In the genomic region with DNA sequence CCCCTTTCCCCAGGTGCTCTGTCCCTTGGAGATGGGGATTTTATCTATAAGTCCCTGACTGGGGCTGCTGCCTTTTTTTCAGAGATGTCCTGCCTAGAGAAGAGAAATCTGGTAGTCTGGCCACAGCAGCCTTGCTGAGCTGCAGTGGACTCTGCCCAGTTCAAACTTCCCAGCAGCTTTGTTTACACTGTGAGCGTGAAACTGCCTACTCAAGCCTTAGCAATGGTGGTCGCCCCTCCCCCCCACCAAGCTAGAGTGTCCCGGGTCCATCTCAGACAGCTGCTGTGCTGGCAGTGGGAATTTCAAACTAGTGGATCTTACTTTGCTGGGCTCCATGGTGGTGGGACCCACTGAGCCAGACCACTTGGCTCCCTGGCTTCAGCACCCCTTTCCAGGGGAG, we compare ENCODE assay signal across 1 cellular context.
TF ChIP-seq lines count a peak whose summit lies in the region.

No MANE protein-coding gene starts in this region.

TF ChIP-seq in HepG2, 621 proteins besides CTCF, POLR2A, EP300 and RAD21 (continued from another document and continues in another):
- TF ChIP-seq, protein P1, sequence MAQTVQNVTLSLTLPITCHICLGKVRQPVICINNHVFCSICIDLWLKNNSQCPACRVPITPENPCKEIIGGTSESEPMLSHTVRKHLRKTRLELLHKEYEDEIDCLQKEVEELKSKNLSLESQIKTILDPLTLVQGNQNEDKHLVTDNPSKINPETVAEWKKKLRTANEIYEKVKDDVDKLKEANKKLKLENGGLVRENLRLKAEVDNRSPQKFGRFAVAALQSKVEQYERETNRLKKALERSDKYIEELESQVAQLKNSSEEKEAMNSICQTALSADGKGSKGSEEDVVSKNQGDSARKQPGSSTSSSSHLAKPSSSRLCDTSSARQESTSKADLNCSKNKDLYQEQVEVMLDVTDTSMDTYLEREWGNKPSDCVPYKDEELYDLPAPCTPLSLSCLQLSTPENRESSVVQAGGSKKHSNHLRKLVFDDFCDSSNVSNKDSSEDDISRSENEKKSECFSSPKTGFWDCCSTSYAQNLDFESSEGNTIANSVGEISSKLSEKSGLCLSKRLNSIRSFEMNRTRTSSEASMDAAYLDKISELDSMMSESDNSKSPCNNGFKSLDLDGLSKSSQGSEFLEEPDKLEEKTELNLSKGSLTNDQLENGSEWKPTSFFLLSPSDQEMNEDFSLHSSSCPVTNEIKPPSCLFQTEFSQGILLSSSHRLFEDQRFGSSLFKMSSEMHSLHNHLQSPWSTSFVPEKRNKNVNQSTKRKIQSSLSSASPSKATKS (CRISPR knock-in tag; IDR thresholded peaks at IDR 0.05), result no peak
- TF ChIP-seq ZNF792 (CRISPR knock-in tag; IDR thresholded peaks at IDR 0.05) (peak; percentile 73; the same call in 1 of the 2 replicates), ZNF205 (CRISPR knock-in tag; IDR thresholded peaks at IDR 0.05) (no peak), PITX1 (CRISPR knock-in tag; IDR thresholded peaks at IDR 0.05) (peak; percentile 65; the same call in 1 of the 2 replicates), FOXA3 (CRISPR knock-in tag; IDR thresholded peaks at IDR 0.05) (peak; percentile 87), NBN (conservative IDR thresholded peaks at IDR 0.05) (no peak), ZNF451 (CRISPR knock-in tag; IDR thresholded peaks at IDR 0.05) (no peak), ZNF431 (CRISPR knock-in tag; IDR thresholded peaks at IDR 0.05; ENCODE audit: borderline replicate concordance, low read depth) (0 out of 2 replicates have a peak, but pooled peaks have one; percentile 66), MTF1 (CRISPR knock-in tag; IDR thresholded peaks at IDR 0.05) (no peak), ZNF510 (CRISPR knock-in tag; IDR thresholded peaks at IDR 0.05; ENCODE audit: low read depth) (no peak), TMF1 (CRISPR knock-in tag; IDR thresholded peaks at IDR 0.05; ENCODE audit: low read depth) (peak; percentile 56; the same call in 1 of the 2 replicates), SETDB1 (CRISPR knock-in tag; IDR thresholded peaks at IDR 0.05; ENCODE audit: borderline replicate concordance) (no peak), ZFYVE20 (CRISPR knock-in tag; IDR thresholded peaks at IDR 0.05; ENCODE audit: borderline replicate concordance, low read depth) (no peak), HOXA3 (CRISPR knock-in tag; IDR thresholded peaks at IDR 0.05) (peak; percentile 78), CEBPB (IDR thresholded peaks at IDR 0.05; ENCODE audit: borderline replicate concordance, low read depth, low read length) (no peak), NKX3-1 (CRISPR knock-in tag; IDR thresholded peaks at IDR 0.05) (no peak), ZFP90 (CRISPR knock-in tag; IDR thresholded peaks at IDR 0.05; ENCODE audit: borderline replicate concordance) (no peak), NR2F6 (IDR thresholded peaks at IDR 0.05) (no peak), NR2F6 (CRISPR knock-in tag; IDR thresholded peaks at IDR 0.05) (peak; percentile 21; the same call in 1 of the 2 replicates), HOXA5 (CRISPR knock-in tag; IDR thresholded peaks at IDR 0.05) (0 out of 2 replicates have a peak, but pooled peaks have one; percentile 40), SOX5 (CRISPR knock-in tag; IDR thresholded peaks at IDR 0.05; ENCODE audit: borderline replicate concordance) (peak; percentile 48; the same call in 1 of the 2 replicates)
- TF ChIP-seq, protein P2, sequence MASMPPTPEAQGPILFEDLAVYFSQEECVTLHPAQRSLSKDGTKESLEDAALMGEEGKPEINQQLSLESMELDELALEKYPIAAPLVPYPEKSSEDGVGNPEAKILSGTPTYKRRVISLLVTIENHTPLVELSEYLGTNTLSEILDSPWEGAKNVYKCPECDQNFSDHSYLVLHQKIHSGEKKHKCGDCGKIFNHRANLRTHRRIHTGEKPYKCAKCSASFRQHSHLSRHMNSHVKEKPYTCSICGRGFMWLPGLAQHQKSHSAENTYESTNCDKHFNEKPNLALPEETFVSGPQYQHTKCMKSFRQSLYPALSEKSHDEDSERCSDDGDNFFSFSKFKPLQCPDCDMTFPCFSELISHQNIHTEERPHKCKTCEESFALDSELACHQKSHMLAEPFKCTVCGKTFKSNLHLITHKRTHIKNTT (CRISPR knock-in tag; IDR thresholded peaks at IDR 0.05), result no peak
- TF ChIP-seq, protein P3, sequence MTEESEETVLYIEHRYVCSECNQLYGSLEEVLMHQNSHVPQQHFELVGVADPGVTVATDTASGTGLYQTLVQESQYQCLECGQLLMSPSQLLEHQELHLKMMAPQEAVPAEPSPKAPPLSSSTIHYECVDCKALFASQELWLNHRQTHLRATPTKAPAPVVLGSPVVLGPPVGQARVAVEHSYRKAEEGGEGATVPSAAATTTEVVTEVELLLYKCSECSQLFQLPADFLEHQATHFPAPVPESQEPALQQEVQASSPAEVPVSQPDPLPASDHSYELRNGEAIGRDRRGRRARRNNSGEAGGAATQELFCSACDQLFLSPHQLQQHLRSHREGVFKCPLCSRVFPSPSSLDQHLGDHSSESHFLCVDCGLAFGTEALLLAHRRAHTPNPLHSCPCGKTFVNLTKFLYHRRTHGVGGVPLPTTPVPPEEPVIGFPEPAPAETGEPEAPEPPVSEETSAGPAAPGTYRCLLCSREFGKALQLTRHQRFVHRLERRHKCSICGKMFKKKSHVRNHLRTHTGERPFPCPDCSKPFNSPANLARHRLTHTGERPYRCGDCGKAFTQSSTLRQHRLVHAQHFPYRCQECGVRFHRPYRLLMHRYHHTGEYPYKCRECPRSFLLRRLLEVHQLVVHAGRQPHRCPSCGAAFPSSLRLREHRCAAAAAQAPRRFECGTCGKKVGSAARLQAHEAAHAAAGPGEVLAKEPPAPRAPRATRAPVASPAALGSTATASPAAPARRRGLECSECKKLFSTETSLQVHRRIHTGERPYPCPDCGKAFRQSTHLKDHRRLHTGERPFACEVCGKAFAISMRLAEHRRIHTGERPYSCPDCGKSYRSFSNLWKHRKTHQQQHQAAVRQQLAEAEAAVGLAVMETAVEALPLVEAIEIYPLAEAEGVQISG (CRISPR knock-in tag; IDR thresholded peaks at IDR 0.05), result peak; percentile 74
- TF ChIP-seq, protein P4, sequence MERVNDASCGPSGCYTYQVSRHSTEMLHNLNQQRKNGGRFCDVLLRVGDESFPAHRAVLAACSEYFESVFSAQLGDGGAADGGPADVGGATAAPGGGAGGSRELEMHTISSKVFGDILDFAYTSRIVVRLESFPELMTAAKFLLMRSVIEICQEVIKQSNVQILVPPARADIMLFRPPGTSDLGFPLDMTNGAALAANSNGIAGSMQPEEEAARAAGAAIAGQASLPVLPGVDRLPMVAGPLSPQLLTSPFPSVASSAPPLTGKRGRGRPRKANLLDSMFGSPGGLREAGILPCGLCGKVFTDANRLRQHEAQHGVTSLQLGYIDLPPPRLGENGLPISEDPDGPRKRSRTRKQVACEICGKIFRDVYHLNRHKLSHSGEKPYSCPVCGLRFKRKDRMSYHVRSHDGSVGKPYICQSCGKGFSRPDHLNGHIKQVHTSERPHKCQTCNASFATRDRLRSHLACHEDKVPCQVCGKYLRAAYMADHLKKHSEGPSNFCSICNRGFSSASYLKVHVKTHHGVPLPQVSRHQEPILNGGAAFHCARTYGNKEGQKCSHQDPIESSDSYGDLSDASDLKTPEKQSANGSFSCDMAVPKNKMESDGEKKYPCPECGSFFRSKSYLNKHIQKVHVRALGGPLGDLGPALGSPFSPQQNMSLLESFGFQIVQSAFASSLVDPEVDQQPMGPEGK (CRISPR knock-in tag; IDR thresholded peaks at IDR 0.05), result peak; percentile 54; the same call in 1 of the 2 replicates
- TF ChIP-seq, protein P5, sequence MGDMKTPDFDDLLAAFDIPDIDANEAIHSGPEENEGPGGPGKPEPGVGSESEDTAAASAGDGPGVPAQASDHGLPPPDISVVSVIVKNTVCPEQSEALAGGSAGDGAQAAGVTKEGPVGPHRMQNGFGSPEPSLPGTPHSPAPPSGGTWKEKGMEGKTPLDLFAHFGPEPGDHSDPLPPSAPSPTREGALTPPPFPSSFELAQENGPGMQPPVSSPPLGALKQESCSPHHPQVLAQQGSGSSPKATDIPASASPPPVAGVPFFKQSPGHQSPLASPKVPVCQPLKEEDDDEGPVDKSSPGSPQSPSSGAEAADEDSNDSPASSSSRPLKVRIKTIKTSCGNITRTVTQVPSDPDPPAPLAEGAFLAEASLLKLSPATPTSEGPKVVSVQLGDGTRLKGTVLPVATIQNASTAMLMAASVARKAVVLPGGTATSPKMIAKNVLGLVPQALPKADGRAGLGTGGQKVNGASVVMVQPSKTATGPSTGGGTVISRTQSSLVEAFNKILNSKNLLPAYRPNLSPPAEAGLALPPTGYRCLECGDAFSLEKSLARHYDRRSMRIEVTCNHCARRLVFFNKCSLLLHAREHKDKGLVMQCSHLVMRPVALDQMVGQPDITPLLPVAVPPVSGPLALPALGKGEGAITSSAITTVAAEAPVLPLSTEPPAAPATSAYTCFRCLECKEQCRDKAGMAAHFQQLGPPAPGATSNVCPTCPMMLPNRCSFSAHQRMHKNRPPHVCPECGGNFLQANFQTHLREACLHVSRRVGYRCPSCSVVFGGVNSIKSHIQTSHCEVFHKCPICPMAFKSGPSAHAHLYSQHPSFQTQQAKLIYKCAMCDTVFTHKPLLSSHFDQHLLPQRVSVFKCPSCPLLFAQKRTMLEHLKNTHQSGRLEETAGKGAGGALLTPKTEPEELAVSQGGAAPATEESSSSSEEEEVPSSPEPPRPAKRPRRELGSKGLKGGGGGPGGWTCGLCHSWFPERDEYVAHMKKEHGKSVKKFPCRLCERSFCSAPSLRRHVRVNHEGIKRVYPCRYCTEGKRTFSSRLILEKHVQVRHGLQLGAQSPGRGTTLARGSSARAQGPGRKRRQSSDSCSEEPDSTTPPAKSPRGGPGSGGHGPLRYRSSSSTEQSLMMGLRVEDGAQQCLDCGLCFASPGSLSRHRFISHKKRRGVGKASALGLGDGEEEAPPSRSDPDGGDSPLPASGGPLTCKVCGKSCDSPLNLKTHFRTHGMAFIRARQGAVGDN (CRISPR knock-in tag; IDR thresholded peaks at IDR 0.05), result peak; percentile 55
- TF ChIP-seq, protein P6, sequence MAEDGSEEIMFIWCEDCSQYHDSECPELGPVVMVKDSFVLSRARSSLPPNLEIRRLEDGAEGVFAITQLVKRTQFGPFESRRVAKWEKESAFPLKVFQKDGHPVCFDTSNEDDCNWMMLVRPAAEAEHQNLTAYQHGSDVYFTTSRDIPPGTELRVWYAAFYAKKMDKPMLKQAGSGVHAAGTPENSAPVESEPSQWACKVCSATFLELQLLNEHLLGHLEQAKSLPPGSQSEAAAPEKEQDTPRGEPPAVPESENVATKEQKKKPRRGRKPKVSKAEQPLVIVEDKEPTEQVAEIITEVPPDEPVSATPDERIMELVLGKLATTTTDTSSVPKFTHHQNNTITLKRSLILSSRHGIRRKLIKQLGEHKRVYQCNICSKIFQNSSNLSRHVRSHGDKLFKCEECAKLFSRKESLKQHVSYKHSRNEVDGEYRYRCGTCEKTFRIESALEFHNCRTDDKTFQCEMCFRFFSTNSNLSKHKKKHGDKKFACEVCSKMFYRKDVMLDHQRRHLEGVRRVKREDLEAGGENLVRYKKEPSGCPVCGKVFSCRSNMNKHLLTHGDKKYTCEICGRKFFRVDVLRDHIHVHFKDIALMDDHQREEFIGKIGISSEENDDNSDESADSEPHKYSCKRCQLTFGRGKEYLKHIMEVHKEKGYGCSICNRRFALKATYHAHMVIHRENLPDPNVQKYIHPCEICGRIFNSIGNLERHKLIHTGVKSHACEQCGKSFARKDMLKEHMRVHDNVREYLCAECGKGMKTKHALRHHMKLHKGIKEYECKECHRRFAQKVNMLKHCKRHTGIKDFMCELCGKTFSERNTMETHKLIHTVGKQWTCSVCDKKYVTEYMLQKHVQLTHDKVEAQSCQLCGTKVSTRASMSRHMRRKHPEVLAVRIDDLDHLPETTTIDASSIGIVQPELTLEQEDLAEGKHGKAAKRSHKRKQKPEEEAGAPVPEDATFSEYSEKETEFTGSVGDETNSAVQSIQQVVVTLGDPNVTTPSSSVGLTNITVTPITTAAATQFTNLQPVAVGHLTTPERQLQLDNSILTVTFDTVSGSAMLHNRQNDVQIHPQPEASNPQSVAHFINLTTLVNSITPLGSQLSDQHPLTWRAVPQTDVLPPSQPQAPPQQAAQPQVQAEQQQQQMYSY (CRISPR knock-in tag; IDR thresholded peaks at IDR 0.05), result no peak
- TF ChIP-seq, protein P7, sequence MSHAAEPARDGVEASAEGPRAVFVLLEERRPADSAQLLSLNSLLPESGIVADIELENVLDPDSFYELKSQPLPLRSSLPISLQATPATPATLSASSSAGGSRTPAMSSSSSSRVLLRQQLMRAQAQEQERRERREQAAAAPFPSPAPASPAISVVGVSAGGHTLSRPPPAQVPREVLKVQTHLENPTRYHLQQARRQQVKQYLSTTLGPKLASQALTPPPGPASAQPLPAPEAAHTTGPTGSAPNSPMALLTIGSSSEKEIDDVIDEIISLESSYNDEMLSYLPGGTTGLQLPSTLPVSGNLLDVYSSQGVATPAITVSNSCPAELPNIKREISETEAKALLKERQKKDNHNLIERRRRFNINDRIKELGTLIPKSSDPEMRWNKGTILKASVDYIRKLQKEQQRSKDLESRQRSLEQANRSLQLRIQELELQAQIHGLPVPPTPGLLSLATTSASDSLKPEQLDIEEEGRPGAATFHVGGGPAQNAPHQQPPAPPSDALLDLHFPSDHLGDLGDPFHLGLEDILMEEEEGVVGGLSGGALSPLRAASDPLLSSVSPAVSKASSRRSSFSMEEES (CRISPR knock-in tag; IDR thresholded peaks at IDR 0.05), result no peak
- TF ChIP-seq, protein P8, sequence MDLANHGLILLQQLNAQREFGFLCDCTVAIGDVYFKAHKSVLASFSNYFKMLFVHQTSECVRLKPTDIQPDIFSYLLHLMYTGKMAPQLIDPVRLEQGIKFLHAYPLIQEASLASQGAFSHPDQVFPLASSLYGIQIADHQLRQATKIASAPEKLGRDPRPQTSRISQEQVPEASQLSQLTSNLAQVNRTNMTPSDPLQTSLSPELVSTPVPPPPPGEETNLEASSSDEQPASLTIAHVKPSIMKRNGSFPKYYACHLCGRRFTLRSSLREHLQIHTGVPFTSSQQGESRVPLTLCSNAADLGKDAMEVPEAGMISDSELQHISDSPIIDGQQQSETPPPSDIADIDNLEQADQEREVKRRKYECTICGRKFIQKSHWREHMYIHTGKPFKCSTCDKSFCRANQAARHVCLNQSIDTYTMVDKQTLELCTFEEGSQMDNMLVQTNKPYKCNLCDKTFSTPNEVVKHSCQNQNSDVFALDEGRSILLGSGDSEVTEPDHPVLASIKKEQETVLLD (CRISPR knock-in tag; IDR thresholded peaks at IDR 0.05; ENCODE audit: low read depth), result no peak
